In the genomic region with DNA sequence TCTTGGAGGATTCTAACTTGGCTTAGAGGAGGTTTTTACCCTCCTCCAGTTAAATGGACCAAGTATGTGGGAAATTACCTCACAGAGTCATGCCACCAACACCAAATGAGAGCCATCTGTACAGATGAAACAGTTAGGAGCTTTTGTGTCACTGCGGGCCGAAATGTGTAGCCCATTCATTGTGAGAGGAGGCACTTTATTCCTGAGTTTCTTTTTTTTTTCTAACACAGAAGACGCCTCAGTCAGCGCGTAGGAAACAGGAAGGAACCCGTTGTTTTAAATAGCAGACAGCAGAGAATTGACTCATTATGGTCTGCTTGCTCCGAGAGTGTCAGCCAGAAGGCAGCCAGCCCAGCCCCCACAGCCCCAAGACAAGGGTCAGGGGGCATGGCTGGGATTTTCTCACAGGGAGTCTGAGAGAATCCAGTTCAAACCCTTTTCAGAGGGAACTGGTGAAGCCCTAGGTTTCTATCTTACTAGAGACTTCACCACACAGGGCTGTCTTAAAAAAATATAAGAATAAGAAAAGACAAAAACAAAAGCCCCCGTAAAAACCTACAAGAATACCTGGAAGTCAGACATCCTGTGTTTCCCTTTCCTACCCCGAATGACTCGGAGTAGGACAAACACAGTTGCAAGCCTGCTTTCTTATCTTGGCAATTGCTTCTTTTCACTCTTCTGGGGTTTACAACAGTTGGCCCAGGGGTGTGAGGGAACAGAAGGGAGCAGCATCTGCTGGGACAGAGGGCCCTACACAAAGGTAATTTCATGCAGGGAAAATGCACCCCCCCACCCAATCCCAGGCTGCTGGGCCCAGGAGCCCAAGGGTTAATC, we compare ENCODE assay signal across 8 cellular contexts.
DNase-seq lines count a peak whose midpoint lies in the region; ATAC-seq lines count a peak whose summit lies in the region.

No MANE protein-coding gene starts in this region.

- peak overlapping the region; percentile 44; the same call in 1 of the 2 replicates for H3K4me3 ChIP-seq in ACC112 (ENCODE audit: low read depth, low read length)

- H2AFZ ChIP-seq in ACC112 (ENCODE audit: low read length, unreplicated experiment): peak overlapping the region; percentile 86

- ATAC-seq in GM18870 (IDR thresholded peaks at IDR 0.05; ENCODE audit: unreplicated experiment): peak; percentile 93
- ATAC-seq in HG03108 (IDR thresholded peaks at IDR 0.05; ENCODE audit: unreplicated experiment): peak; percentile 86
- ATAC-seq in left lobe of liver: peak; percentile 68

- in situ Hi-C loops in SK-MEL-5 (cut with HindIII; ENCODE audit: low pct_unique_long_range_greater_than_20kb, low sequenced_read_pairs): no loop called here

- no peaks in the 10 kb centered on the region for H3K27me3 ChIP-seq in ACC112 (ENCODE audit: insufficient read depth, low read length)

- no peaks in the 10 kb centered on the region for H3K79me2 ChIP-seq in ACC112 (ENCODE audit: control insufficient read depth, insufficient read depth, low read length, unreplicated experiment)

- no peaks in the 10 kb centered on the region for H3K36me3 ChIP-seq in ACC112 (ENCODE audit: insufficient read depth, low read length)

- peak overlapping the region; percentile 49 for H3K27ac ChIP-seq in ACC112 (ENCODE audit: low read depth, low read length)

- DNase-seq in SK-MEL-5 (ENCODE audit: low read depth, low spot score) (peak; percentile 95), cerebellar cortex (ENCODE audit: low spot score) (peak; percentile 30), left lobe of liver (ENCODE audit: low spot score) (no peak), RKO (ENCODE audit: low spot score) (no peak)
- DNase-seq in stimulated activated CD4-positive, alpha-beta T cell treated with anti-CD3 and anti-CD28 coated beads, Interleukin-4, amount 100 ng/mL, for 24 hours: peak; percentile 48

- H3K4me1 ChIP-seq in ACC112 (ENCODE audit: control insufficient read depth, insufficient read depth, low read length, unreplicated experiment): peaks cover 19% of the 10 kb centered on the region

Comparison
In these comparisons a context has a peak if more than half of its experiments do, and no peak if none do; other contexts are left out.
1. DNase-seq: peak in SK-MEL-5 (single experiment), cerebellar cortex (single experiment) and stimulated activated CD4-positive, alpha-beta T cell treated with anti-CD3 and anti-CD28 coated beads, Interleukin-4, amount 100 ng/mL, for 24 hours (single experiment); none in left lobe of liver (single experiment) and RKO (single experiment).
2. Peak in every context shown above with its lines, with median percentiles within 50 percentile points of each other: ATAC-seq.